In genomic region chr1:16122916-16123315, GRCh38 we compare ENCODE assay signal across 8 cellular contexts. TPM values are rescaled to one million over a fixed set of nuclear protein-coding genes. Genes with fewer than 3 reads are reported as not detected.
A peak's percentile ranks its signal among the peaks of the same experiment; 100 is the strongest.
DNase-seq lines count a peak whose midpoint lies in the region; ATAC-seq and TF ChIP-seq lines count a peak whose summit lies in the region.

No MANE protein-coding gene starts in this region.

- CTCF ChIA-PET in activated CD4-positive, alpha-beta T cell treated with anti-CD3 and anti-CD28 coated beads, Interleukin-2, amount 10 ng/mL, durations not matched to agents 7 days and 5 days (lab: Charles Lee): no interaction called here

- peaks cover 5% of the 10 kb centered on the region for H3K4me1 Mint-ChIP-seq in activated CD4-positive, alpha-beta T cell treated with anti-CD3 and anti-CD28 coated beads, Interleukin-2, amount 10 ng/mL, durations not matched to agents 7 days and 5 days

- H3K36me3 Mint-ChIP-seq in activated CD4-positive, alpha-beta T cell treated with anti-CD3 and anti-CD28 coated beads, Interleukin-2, amount 10 ng/mL, durations not matched to agents 7 days and 5 days (ENCODE audit: low read depth): no peaks in the 10 kb centered on the region

- H3K4me1 ChIP-seq in fibroblast of lung (ENCODE audit: control insufficient read depth, extremely low read depth, insufficient read depth, low read length): peaks cover 4% of the 10 kb centered on the region

- TF ChIP-seq CTCF in fibroblast of lung (conservative IDR thresholded peaks at IDR 0.05 in 1 of 2, IDR thresholded peaks at IDR 0.05 in 1 of 2; ENCODE audit: low read depth in 1 of 2, low read length in 2 of 2): no peak

- no peak overlapping the region for H3K4me2 ChIP-seq in fibroblast of lung (ENCODE audit: extremely low read depth, insufficient read depth, low read length)

- H3K27me3 Mint-ChIP-seq in activated CD4-positive, alpha-beta T cell treated with anti-CD3 and anti-CD28 coated beads, Interleukin-2, amount 10 ng/mL, durations not matched to agents 7 days and 5 days: no peaks in the 10 kb centered on the region

- no peak overlapping the region for H3K4me3 ChIP-seq in fibroblast of lung (replicated peaks in 1 of 4; ENCODE audit: control extremely low read depth in 1 of 4, insufficient read depth in 1 of 4, low read depth in 3 of 4, low read length in 4 of 4)

- H3K9me3 Mint-ChIP-seq in activated CD4-positive, alpha-beta T cell treated with anti-CD3 and anti-CD28 coated beads, Interleukin-2, amount 10 ng/mL, durations not matched to agents 7 days and 5 days: no peaks in the 10 kb centered on the region

- H4K20me1 ChIP-seq in fibroblast of lung (ENCODE audit: control insufficient read depth, extremely low read depth, insufficient read depth, low read length): no peaks in the 10 kb centered on the region

- POLR2A ChIA-PET in activated CD4-positive, alpha-beta T cell treated with anti-CD3 and anti-CD28 coated beads, Interleukin-2, amount 10 ng/mL, durations not matched to agents 7 days and 5 days (lab: Charles Lee): no interaction called here

- no peak overlapping the region for H3K27ac Mint-ChIP-seq in activated CD4-positive, alpha-beta T cell treated with anti-CD3 and anti-CD28 coated beads, Interleukin-2, amount 10 ng/mL, durations not matched to agents 7 days and 5 days

- no peak for ATAC-seq in HG03097 (IDR thresholded peaks at IDR 0.05; ENCODE audit: low FRiP score, unreplicated experiment)
- no peak for ATAC-seq in HG02885 (IDR thresholded peaks at IDR 0.05; ENCODE audit: poor library complexity, unreplicated experiment)
- no peak for ATAC-seq in HG02852 (IDR thresholded peaks at IDR 0.05; ENCODE audit: unreplicated experiment)

- H3K4me3 Mint-ChIP-seq in activated CD4-positive, alpha-beta T cell treated with anti-CD3 and anti-CD28 coated beads, Interleukin-2, amount 10 ng/mL, durations not matched to agents 7 days and 5 days: no peak overlapping the region

- peak; percentile 30 to 38 for DNase-seq in activated CD4-positive, alpha-beta T cell treated with anti-CD3 and anti-CD28 coated beads for 4 hours
- no peak for DNase-seq in activated CD4-positive, alpha-beta T cell treated with anti-CD3 and anti-CD28 coated beads, Interleukin-2, amount 10 ng/mL, durations not matched to agents 7 days and 5 days
- peak; percentile 69 for DNase-seq in T1000 (lab: John Stamatoyannopoulos, UW)
- peak; percentile 76 to 97 for DNase-seq in fibroblast of lung (ENCODE audit: low read depth in 2 of 2)
- peak; percentile 24 to 43 for DNase-seq in stimulated activated CD8-positive, alpha-beta memory T cell treated with anti-CD3 and anti-CD28 coated beads, Interleukin-15, amount 100 ng/mL, for 4 hours (ENCODE audit: low read depth in 2 of 2)

- no peaks in the 10 kb centered on the region for H3K9me3 ChIP-seq in fibroblast of lung (ENCODE audit: control insufficient read depth, insufficient read depth, low read depth, low read length)

- no peaks in the 10 kb centered on the region for H3K27me3 ChIP-seq in fibroblast of lung (ENCODE audit: control insufficient read depth, insufficient read depth, low read length)

- no peak overlapping the region for H3K9ac ChIP-seq in fibroblast of lung (ENCODE audit: insufficient read depth, low read length)

- no peak overlapping the region for H2AFZ ChIP-seq in fibroblast of lung (ENCODE audit: low read length)

- no peaks in the 10 kb centered on the region for H3K79me2 ChIP-seq in fibroblast of lung (ENCODE audit: control insufficient read depth, insufficient read depth, low read length)

- H3K27ac ChIP-seq in fibroblast of lung (ENCODE audit: insufficient read depth, low read length): no peak overlapping the region

- peaks cover 20% of the 10 kb centered on the region for H3K36me3 ChIP-seq in fibroblast of lung (ENCODE audit: control insufficient read depth, insufficient read depth, low read length)

RNA-seq across cellular contexts. Expression of gene EPHA2, which starts 33.0 kb away (rescaled TPM):
- total RNA-seq in activated CD4-positive, alpha-beta T cell treated with anti-CD3 and anti-CD28 coated beads, Interleukin-2, amount 10 ng/mL, durations not matched to agents 7 days and 5 days: not detected
- total RNA-seq in fibroblast of lung: 21.1 and 24.6 TPM in 2 replicates
- 9.8 and 22.6 TPM in 2 replicates for polyA plus RNA-seq in fibroblast of lung
- 11.0 and 26.4 TPM in 2 replicates for polyA plus RNA-seq in fibroblast of lung (2012)
- polyA minus RNA-seq in fibroblast of lung (ENCODE audit: low replicate concordance): 46.5 and 99.3 TPM in 2 replicates

RNA-seq across cellular contexts. Expression of gene FAM131C, which starts 49.5 kb away (rescaled TPM):
- 1 to 10 TPM in 1 of 2 experiments, under 1 TPM in 1; 0.67 to 1.1 TPM for total RNA-seq in activated CD4-positive, alpha-beta T cell treated with anti-CD3 and anti-CD28 coated beads, Interleukin-2, amount 10 ng/mL, durations not matched to agents 7 days and 5 days
- 0.26 and 0.50 TPM in 2 replicates for total RNA-seq in fibroblast of lung
- 0.26 and 0.34 TPM in 2 replicates for polyA plus RNA-seq in fibroblast of lung
- 0.66 and 0.91 TPM in 2 replicates for polyA plus RNA-seq in fibroblast of lung (2012)
- 2.0 and 2.6 TPM in 2 replicates for polyA minus RNA-seq in fibroblast of lung (ENCODE audit: low replicate concordance)

Comparison
In these comparisons a context has a peak if more than half of its experiments do, and no peak if none do; other contexts are left out.
1. RNA of gene EPHA2, which starts 33.0 kb away (total RNA-seq): 21.1 to 24.6 TPM in fibroblast of lung; not detected in activated CD4-positive, alpha-beta T cell treated with anti-CD3 and anti-CD28 coated beads, Interleukin-2, amount 10 ng/mL, durations not matched to agents 7 days and 5 days; every median in the first group is over 10 times any median in the second.